ENCODE assay signal across 18 cellular contexts in genomic region chr1:83791821-83792437, GRCh38.
DNase-seq lines count a peak whose midpoint lies in the region; ATAC-seq and TF ChIP-seq lines count a peak whose summit lies in the region.
"Had no signal": no experiment of that assay in that cellular context is flagged by ENCODE, and none has a peak within 500 bp of the region (broad histone marks: within the 10 kb centered on the region; RNA-seq: fewer than 3 reads in every experiment).

No MANE protein-coding gene starts in this region.

- TF ChIP-seq EP300 in sigmoid colon (IDR thresholded peaks at IDR 0.05), result no peak

- intact Hi-C loops in IMR-90 (cut with micrococcal nuclease), result no loop called here
- intact Hi-C loops in mammary epithelial cell (cut with micrococcal nuclease), result no loop called here
- intact Hi-C loops in left lung (cut with DNase I), result no loop called here
- intact Hi-C loops in sigmoid colon (cut with DNase I), result no loop called here

- CTCF ChIA-PET in IMR-90 (lab: Yijun Ruan, JAX), result no interaction called here
- CTCF ChIA-PET in mammary epithelial cell (lab: Charles Lee; ENCODE audit: low non-redundant PET), result no interaction called here
- CTCF ChIA-PET in activated CD4-positive, alpha-beta memory T cell treated with anti-CD3 and anti-CD28 coated beads, Interleukin-2, amount 10 ng/mL, durations not matched to agents 7 days and 5 days (lab: Charles Lee), result no interaction called here

- H3K9ac ChIP-seq in IMR-90 (ENCODE audit: low read depth, low read length), result no peak overlapping the region
- H3K9ac ChIP-seq in mammary epithelial cell (ENCODE audit: insufficient read depth, low read length), result no peak overlapping the region

- H3K27ac ChIP-seq in IMR-90 (ENCODE audit: insufficient read depth, low read length), result no peak overlapping the region
- no peak overlapping the region for H3K27ac ChIP-seq in mammary epithelial cell (ENCODE audit: insufficient read depth, low read depth, low read length)
- H3K27ac ChIP-seq in left lung, result no peak overlapping the region
- H3K27ac ChIP-seq in sigmoid colon, result no peak overlapping the region
- H3K27ac ChIP-seq: gastrocnemius medialis, SJSA1 had no signal

- no peaks in the 10 kb centered on the region for H3K79me2 ChIP-seq in mammary epithelial cell (ENCODE audit: insufficient read depth, low read length)

- no peak overlapping the region for H3K4me3 ChIP-seq in IMR-90 (ENCODE audit: insufficient read depth, low read depth, low read length)
- no peak overlapping the region for H3K4me3 ChIP-seq in mammary epithelial cell (replicated peaks in 1 of 3; ENCODE audit: insufficient read depth in 1 of 3, low read depth in 2 of 3, low read length in 3 of 3)
- H3K4me3 ChIP-seq in left lung, result no peak overlapping the region
- no peak overlapping the region for H3K4me3 ChIP-seq in sigmoid colon
- H3K4me3 ChIP-seq: gastrocnemius medialis, SJSA1 had no signal

- no peak overlapping the region for H3K56ac ChIP-seq in IMR-90 (ENCODE audit: extremely low read depth, insufficient read depth, low read length)

- BruUV-seq in IMR-90 (replicated peaks; lab: Mats Ljungman, UMichigan), result no TSS peak
- no TSS peak for BruUV-seq in mammary epithelial cell (replicated peaks; lab: Mats Ljungman, UMichigan)

- H3K14ac ChIP-seq in IMR-90 (replicated peaks; ENCODE audit: low read depth, low read length), result no peak overlapping the region

- H3K9me3 Mint-ChIP-seq in activated CD4-positive, alpha-beta memory T cell treated with anti-CD3 and anti-CD28 coated beads, Interleukin-2, amount 10 ng/mL, durations not matched to agents 7 days and 5 days, result no peaks in the 10 kb centered on the region
- H3K9me3 Mint-ChIP-seq: activated T-helper 2 cell treated with anti-CD3 and anti-CD28 coated beads, Interferon-gamma antibody, Interleukin-2, Interleukin-4, amounts not matched to agents 10 μg/mL and 5 μg/mL and 100 μg/mL, durations not matched to agents 14 hours and 24 hours and 36 hours; H9; memory B cell had no signal

- TF ChIP-seq POLR2A in IMR-90 (IDR thresholded peaks at IDR 0.05; ENCODE audit: low read depth, low read length) (no peak), sigmoid colon (IDR thresholded peaks at IDR 0.05) (no peak)

- no peak overlapping the region for H4K91ac ChIP-seq in IMR-90 (ENCODE audit: insufficient read depth, low read depth, low read length)

- no CpG with 5 or more reads among the region's 3 CpGs for WGBS in IMR-90 (ENCODE audit: extremely low coverage in 2 of 2, insufficient read length in 1 of 2), 2 experiments
- WGBS in mammary epithelial cell (ENCODE audit: low coverage, missing lambda C conversion rate), result 69% methylated on average over 3 of the region's 3 CpGs
- WGBS in sigmoid colon, 2 donors, result 85 to 87% methylated on average over 3 of the region's 3 CpGs

- H2AFZ ChIP-seq in IMR-90 (replicated peaks; ENCODE audit: low read length, poor library complexity) (no peak overlapping the region), mammary epithelial cell (ENCODE audit: low read depth, low read length) (no peak overlapping the region)

- POLR2A ChIA-PET in IMR-90 (lab: Charles Lee; ENCODE audit: unreplicated experiment), result no interaction called here
- POLR2A ChIA-PET in activated CD4-positive, alpha-beta memory T cell treated with anti-CD3 and anti-CD28 coated beads, Interleukin-2, amount 10 ng/mL, durations not matched to agents 7 days and 5 days (lab: Charles Lee), result no interaction called here

- no peak overlapping the region for H3K27ac Mint-ChIP-seq in activated CD4-positive, alpha-beta memory T cell treated with anti-CD3 and anti-CD28 coated beads, Interleukin-2, amount 10 ng/mL, durations not matched to agents 7 days and 5 days
- H3K27ac Mint-ChIP-seq: activated T-helper 2 cell treated with anti-CD3 and anti-CD28 coated beads, Interferon-gamma antibody, Interleukin-2, Interleukin-4, amounts not matched to agents 10 μg/mL and 5 μg/mL and 100 μg/mL, durations not matched to agents 14 hours and 24 hours and 36 hours; H9; memory B cell had no signal

- TF ChIP-seq CTCF in IMR-90 (conservative IDR thresholded peaks at IDR 0.05; ENCODE audit: low read depth, low read length) (no peak), mammary epithelial cell (conservative IDR thresholded peaks at IDR 0.05 in 1 of 2, IDR thresholded peaks at IDR 0.05 in 1 of 2; ENCODE audit: extremely low read depth in 1 of 2, insufficient read depth in 1 of 2, low read depth in 1 of 2, low read length in 2 of 2) (no peak), left lung (IDR thresholded peaks at IDR 0.05) (no peak), sigmoid colon (IDR thresholded peaks at IDR 0.05) (no peak)

- no peaks in the 10 kb centered on the region for H3K27me3 Mint-ChIP-seq in activated CD4-positive, alpha-beta memory T cell treated with anti-CD3 and anti-CD28 coated beads, Interleukin-2, amount 10 ng/mL, durations not matched to agents 7 days and 5 days

- H3K27me3 ChIP-seq in IMR-90 (ENCODE audit: control insufficient read depth, insufficient read depth, low read length), result no peaks in the 10 kb centered on the region
- H3K27me3 ChIP-seq in mammary epithelial cell (ENCODE audit: insufficient read depth, low read length), result no peaks in the 10 kb centered on the region
- no peaks in the 10 kb centered on the region for H3K27me3 ChIP-seq in left lung
- no peaks in the 10 kb centered on the region for H3K27me3 ChIP-seq in sigmoid colon
- H3K27me3 ChIP-seq: gastrocnemius medialis, SJSA1 had no signal

- no peak overlapping the region for H2BK5ac ChIP-seq in IMR-90 (ENCODE audit: low read depth, low read length, poor library complexity, severe bottlenecking)

- in situ Hi-C loops in IMR-90 (cut with MboI; ENCODE audit: low sequenced_read_pairs), result no loop called here
- in situ Hi-C loops in mammary epithelial cell (cut with MboI; ENCODE audit: low sequenced_read_pairs in 2 of 2), result no loop called here

- no peak overlapping the region for H2BK15ac ChIP-seq in IMR-90 (ENCODE audit: low read depth, low read length)

- no peak overlapping the region for H3K4ac ChIP-seq in IMR-90 (ENCODE audit: low read depth, low read length)

- dilution Hi-C loops in IMR-90 (cut with HindIII; ENCODE audit: low sequenced_read_pairs, unreplicated experiment) (no loop called here), mammary epithelial cell (cut with HindIII; ENCODE audit: low sequenced_read_pairs) (no loop called here)

- no peak overlapping the region for H4K5ac ChIP-seq in IMR-90 (ENCODE audit: low read depth, low read length)

- TF ChIP-seq RAD21 in IMR-90 (IDR thresholded peaks at IDR 0.05; ENCODE audit: low read length), result no peak

- H3K36me3 ChIP-seq in IMR-90 (ENCODE audit: control insufficient read depth, insufficient read depth, low read length), result no peaks in the 10 kb centered on the region
- no peaks in the 10 kb centered on the region for H3K36me3 ChIP-seq in mammary epithelial cell (ENCODE audit: insufficient read depth, low read length)
- H3K36me3 ChIP-seq in left lung, result no peaks in the 10 kb centered on the region
- no peaks in the 10 kb centered on the region for H3K36me3 ChIP-seq in sigmoid colon
- H3K36me3 ChIP-seq: gastrocnemius medialis, SJSA1 had no signal

- no peak overlapping the region for H2AK9ac ChIP-seq in IMR-90 (replicated peaks; ENCODE audit: low read depth, low read length, poor library complexity)

- H3K4me1 ChIP-seq in IMR-90 (ENCODE audit: control insufficient read depth, insufficient read depth, low read length) (no peaks in the 10 kb centered on the region), mammary epithelial cell (ENCODE audit: insufficient read depth, low read length) (no peaks in the 10 kb centered on the region), left lung (no peaks in the 10 kb centered on the region), sigmoid colon (no peaks in the 10 kb centered on the region)
- H3K4me1 ChIP-seq: gastrocnemius medialis, SJSA1 had no signal

- no peaks in the 10 kb centered on the region for H3K79me1 ChIP-seq in IMR-90 (ENCODE audit: low read depth in 1 of 2, low read length in 2 of 2)

- no peak overlapping the region for H2BK120ac ChIP-seq in IMR-90 (ENCODE audit: low read depth, low read length)

- H3K36me3 Mint-ChIP-seq in activated CD4-positive, alpha-beta memory T cell treated with anti-CD3 and anti-CD28 coated beads, Interleukin-2, amount 10 ng/mL, durations not matched to agents 7 days and 5 days (ENCODE audit: low read depth), result no peaks in the 10 kb centered on the region
- H3K36me3 Mint-ChIP-seq: memory B cell had no signal

- no peak overlapping the region for H2BK20ac ChIP-seq in IMR-90 (ENCODE audit: low read depth, low read length)

- no peaks in the 10 kb centered on the region for H3K4me1 Mint-ChIP-seq in activated CD4-positive, alpha-beta memory T cell treated with anti-CD3 and anti-CD28 coated beads, Interleukin-2, amount 10 ng/mL, durations not matched to agents 7 days and 5 days
- H3K4me1 Mint-ChIP-seq: memory B cell had no signal

- H2AK5ac ChIP-seq in IMR-90 (ENCODE audit: low read depth, low read length), result no peak overlapping the region

- H3K4me2 ChIP-seq in IMR-90 (ENCODE audit: low read depth, low read length) (no peak overlapping the region), mammary epithelial cell (ENCODE audit: insufficient read depth, low read depth, low read length) (no peak overlapping the region)

- H3K4me3 Mint-ChIP-seq in activated CD4-positive, alpha-beta memory T cell treated with anti-CD3 and anti-CD28 coated beads, Interleukin-2, amount 10 ng/mL, durations not matched to agents 7 days and 5 days, result no peak overlapping the region
- H3K4me3 Mint-ChIP-seq: H9, memory B cell had no signal

- H4K8ac ChIP-seq in IMR-90 (ENCODE audit: low read depth in 2 of 2, low read length in 2 of 2), result no peak overlapping the region

- no peaks in the 10 kb centered on the region for H3K9me1 ChIP-seq in IMR-90 (ENCODE audit: insufficient read depth, low read length)

- no peak overlapping the region for H3K23ac ChIP-seq in IMR-90 (ENCODE audit: low read depth, low read length)

- no peak overlapping the region for H3K18ac ChIP-seq in IMR-90 (ENCODE audit: low read depth, low read length)

- H4K20me1 ChIP-seq in IMR-90 (ENCODE audit: insufficient read depth, low read length) (no peaks in the 10 kb centered on the region), mammary epithelial cell (ENCODE audit: insufficient read depth, low read length) (no peaks in the 10 kb centered on the region)

- DNase-seq in AG20443 (ENCODE audit: low spot score), result peak; percentile 81
- peak; percentile 0 for DNase-seq in IMR-90
- peak; percentile 34 for DNase-seq in mammary epithelial cell
- no peak for DNase-seq in left lung
- DNase-seq in activated CD4-positive, alpha-beta memory T cell treated with anti-CD3 and anti-CD28 coated beads, Interleukin-2, amount 10 ng/mL, durations not matched to agents 7 days and 5 days, result no peak
- DNase-seq in NCI-H510A (lab: John Stamatoyannopoulos, UW), result no peak
- no peak for DNase-seq in sigmoid colon
- DNase-seq: aorta; gastrocnemius medialis; H9; NCI-H1436; right cardiac atrium; stimulated activated CD4-positive, alpha-beta T cell treated with anti-CD3 and anti-CD28 coated beads, Interleukin-2, amount 100 ng/mL, for 48 hours; stimulated activated CD8-positive, alpha-beta memory T cell treated with anti-CD3 and anti-CD28 coated beads, Interleukin-4, amount 100 ng/mL, for 48 hours had no signal

- ATAC-seq in IMR-90 (ENCODE audit: low read depth) (no peak), left lung (peak; percentile 33), GM18861 (IDR thresholded peaks at IDR 0.05; ENCODE audit: unreplicated experiment) (no peak)
- ATAC-seq: gastrocnemius medialis, right cardiac atrium had no signal

- H3K9me3 ChIP-seq in IMR-90 (ENCODE audit: control insufficient read depth, insufficient read depth, low read length) (no peaks in the 10 kb centered on the region), mammary epithelial cell (replicated peaks; ENCODE audit: insufficient read depth, low read length) (no peaks in the 10 kb centered on the region), left lung (no peaks in the 10 kb centered on the region), sigmoid colon (no peaks in the 10 kb centered on the region)
- H3K9me3 ChIP-seq: gastrocnemius medialis, SJSA1 had no signal

Comparison
In these comparisons a context has a peak if more than half of its experiments do, and no peak if none do; other contexts are left out.
1. DNase-seq: peak in AG20443 (single experiment), IMR-90 (single experiment) and mammary epithelial cell (single experiment); none in left lung (0 of 2), activated CD4-positive, alpha-beta memory T cell treated with anti-CD3 and anti-CD28 coated beads, Interleukin-2, amount 10 ng/mL, durations not matched to agents 7 days and 5 days (single experiment), NCI-H510A (single experiment) and sigmoid colon (single experiment).